ENCODE assay signal across 23 cellular contexts in genomic region chr17:37219876-37220608, GRCh38.
DNase-seq lines count a peak whose midpoint lies in the region; ATAC-seq and TF ChIP-seq lines count a peak whose summit lies in the region.
"Had no signal": no experiment of that assay in that cellular context is flagged by ENCODE, and none has a peak within 500 bp of the region (broad histone marks: within the 10 kb centered on the region; RNA-seq: fewer than 3 reads in every experiment).

No MANE protein-coding gene starts in this region.

- TF ChIP-seq POLR2A in erythroblast (IDR thresholded peaks at IDR 0.05; ENCODE audit: low read length) = no peak

- H3K9me3 Mint-ChIP-seq in nephron progenitor cell = no peaks in the 10 kb centered on the region
- H3K9me3 Mint-ChIP-seq in CD4-positive, alpha-beta memory T cell = no peaks in the 10 kb centered on the region
- H3K9me3 Mint-ChIP-seq: activated naive CD4-positive, alpha-beta T cell treated with anti-CD3 and anti-CD28 coated beads, Interleukin-2, amount 50 U/mL, for 72 hours; activated T-cell treated with anti-CD3 and anti-CD28 coated beads, Interleukin-2, amount 50 U/mL, for 4 hours; IgD-negative memory B cell; naive B cell had no signal

- H3K4me3 Mint-ChIP-seq in T-helper 17 cell = no peak overlapping the region
- no peak overlapping the region for H3K4me3 Mint-ChIP-seq in nephron progenitor cell
- no peak overlapping the region for H3K4me3 Mint-ChIP-seq in CD4-positive, alpha-beta memory T cell
- H3K4me3 Mint-ChIP-seq: activated T-cell treated with anti-CD3 and anti-CD28 coated beads, Interleukin-2, amount 50 U/mL, for 4 hours; IgD-negative memory B cell; naive B cell had no signal

- peaks cover 6% of the 10 kb centered on the region for H3K4me1 Mint-ChIP-seq in T-helper 17 cell
- peaks cover 13% of the 10 kb centered on the region for H3K4me1 Mint-ChIP-seq in nephron progenitor cell
- no peaks in the 10 kb centered on the region for H3K4me1 Mint-ChIP-seq in CD4-positive, alpha-beta memory T cell
- H3K4me1 Mint-ChIP-seq: IgD-negative memory B cell, naive B cell had no signal

- H3K27ac Mint-ChIP-seq in T-helper 17 cell = peak overlapping the region; percentile 71
- peak overlapping the region; percentile 18 for H3K27ac Mint-ChIP-seq in nephron progenitor cell
- peak overlapping the region in 2 of 7 donors; percentile 53 to 60 for H3K27ac Mint-ChIP-seq in CD4-positive, alpha-beta memory T cell
- H3K27ac Mint-ChIP-seq: activated naive CD4-positive, alpha-beta T cell treated with anti-CD3 and anti-CD28 coated beads, Interleukin-2, amount 50 U/mL, for 72 hours; IgD-negative memory B cell had no signal

- TF ChIP-seq CTCF in fibroblast of the aortic adventitia (IDR thresholded peaks at IDR 0.05; ENCODE audit: insufficient read depth, low read length) (no peak), nephron progenitor cell (IDR thresholded peaks at IDR 0.05) (no peak)

- no peak overlapping the region for H3K27ac ChIP-seq in CD4-positive, alpha-beta memory T cell (ENCODE audit: low read depth, low read length)
- H3K27ac ChIP-seq in Karpas-422 (ENCODE audit: low read length) = no peak overlapping the region
- H3K27ac ChIP-seq: C4-2B, epithelial cell of prostate had no signal

- CTCF ChIA-PET in CD4-positive, alpha-beta memory T cell (lab: Charles Lee; ENCODE audit: partially characterized antibody) = no interaction called here

- H2AFZ ChIP-seq in Karpas-422 (ENCODE audit: low read length) = no peak overlapping the region

- H3K36me3 ChIP-seq in CD4-positive, alpha-beta memory T cell (ENCODE audit: insufficient read depth, low read length) = peaks cover 5% of the 10 kb centered on the region
- H3K36me3 ChIP-seq in Karpas-422 (ENCODE audit: insufficient read depth, low read length) = peaks cover 26% of the 10 kb centered on the region

- H3K9me2 ChIP-seq in Karpas-422 (replicated peaks; ENCODE audit: insufficient read depth, low read length) = no peaks in the 10 kb centered on the region

- peaks cover 2% of the 10 kb centered on the region for H3K79me2 ChIP-seq in Karpas-422 (ENCODE audit: low read length)

- H3K9ac ChIP-seq in Karpas-422 (ENCODE audit: low read length) = no peak overlapping the region

- POLR2A ChIA-PET in CD4-positive, alpha-beta memory T cell (lab: Charles Lee; ENCODE audit: partially characterized antibody) = no interaction called here

- H3K4me1 ChIP-seq in CD4-positive, alpha-beta memory T cell (ENCODE audit: insufficient read depth, low read length) = no peaks in the 10 kb centered on the region
- peaks cover 20% of the 10 kb centered on the region for H3K4me1 ChIP-seq in Karpas-422 (ENCODE audit: low read length)
- H3K4me1 ChIP-seq: gastrocnemius medialis had no signal

- no peak overlapping the region for H3K4me2 ChIP-seq in Karpas-422 (ENCODE audit: low read depth, low read length, poor library complexity, severe bottlenecking)

- no peak overlapping the region for H3K4me3 ChIP-seq in fibroblast of the aortic adventitia (ENCODE audit: low read depth, low read length)
- no peak overlapping the region for H3K4me3 ChIP-seq in CD4-positive, alpha-beta memory T cell (ENCODE audit: low read length in 2 of 2)
- H3K4me3 ChIP-seq in Karpas-422 (ENCODE audit: low read length) = no peak overlapping the region
- H3K4me3 ChIP-seq: gastrocnemius medialis had no signal

- ATAC-seq in T-helper 17 cell (no peak), Right ventricle myocardium superior (ENCODE audit: poor library complexity) (no peak)
- ATAC-seq: activated naive CD4-positive, alpha-beta T cell treated with anti-CD3 and anti-CD28 coated beads, Interleukin-2, amount 50 U/mL, for 72 hours; activated T-cell treated with anti-CD3 and anti-CD28 coated beads, Interleukin-2, amount 50 U/mL, for 4 hours; HCT116; Panc1 had no signal

- H3K27me3 Mint-ChIP-seq in T-helper 17 cell (no peaks in the 10 kb centered on the region), nephron progenitor cell (ENCODE audit: low read depth, poor library complexity) (no peaks in the 10 kb centered on the region)
- H3K27me3 Mint-ChIP-seq in CD4-positive, alpha-beta memory T cell = no peaks in the 10 kb centered on the region
- H3K27me3 Mint-ChIP-seq: IgD-negative memory B cell, naive B cell had no signal

- intact Hi-C loops in CD4-positive, alpha-beta memory T cell (cut with micrococcal nuclease) = loop anchor here (1.0 kb wide), 1 partner anchor 591 kb away; no protein-coding TSS in a partner anchor
- intact Hi-C loops in Right ventricle myocardium superior (cut with DNase I) = no loop called here

- DNase-seq in GM03348 (ENCODE audit: low spot score) (peak; percentile 19), T-helper 17 cell (no peak), fibroblast of the aortic adventitia (ENCODE audit: low read depth) (peak; percentile 25), nephron progenitor cell (no peak), Right ventricle myocardium superior (no peak), erythroblast (lab: John Stamatoyannopoulos, UW) (no peak), Karpas-422 (no peak)
- DNase-seq in CD4-positive, alpha-beta memory T cell = no peak
- DNase-seq: ACHN; cortex of kidney; gastrocnemius medialis; GDM1; naive B cell; NCI-H187 treated with DMSO at 0.1 percent for 48 hours; NCI-H345; stimulated activated CD4-positive, alpha-beta T cell treated with anti-CD3 and anti-CD28 coated beads, Interleukin-2, amount 100 ng/mL, for 48 hours had no signal

- no peaks in the 10 kb centered on the region for H3K27me3 ChIP-seq in CD4-positive, alpha-beta memory T cell (ENCODE audit: insufficient read depth, low read length)
- H3K27me3 ChIP-seq in Karpas-422 (ENCODE audit: low read length) = no peaks in the 10 kb centered on the region
- H3K27me3 ChIP-seq: gastrocnemius medialis had no signal

- H3K36me3 Mint-ChIP-seq in T-helper 17 cell (ENCODE audit: low read depth) (peaks cover 4% of the 10 kb centered on the region), nephron progenitor cell (ENCODE audit: low read depth) (peaks cover 31% of the 10 kb centered on the region)
- peaks cover 17 to 25% of the 10 kb centered on the region in 2 donors for H3K36me3 Mint-ChIP-seq in CD4-positive, alpha-beta memory T cell
- H3K36me3 Mint-ChIP-seq: activated naive CD4-positive, alpha-beta T cell treated with anti-CD3 and anti-CD28 coated beads, Interleukin-2, amount 50 U/mL, for 72 hours had no signal

- no peaks in the 10 kb centered on the region for H4K20me1 ChIP-seq in Karpas-422 (ENCODE audit: insufficient read depth, low read depth, low read length)

- H3K9me3 ChIP-seq in T-helper 17 cell (ENCODE audit: control insufficient read depth, low read length, poor library complexity, severe bottlenecking) (no peaks in the 10 kb centered on the region), Karpas-422 (ENCODE audit: low read length) (no peaks in the 10 kb centered on the region)
- H3K9me3 ChIP-seq in CD4-positive, alpha-beta memory T cell (ENCODE audit: control insufficient read depth in 1 of 2, low read length in 2 of 2) = no peaks in the 10 kb centered on the region
- H3K9me3 ChIP-seq: gastrocnemius medialis had no signal

Comparison
In these comparisons a context has a peak if more than half of its experiments do, and no peak if none do; other contexts are left out.
1. DNase-seq: peak in GM03348 (single experiment) and fibroblast of the aortic adventitia (single experiment); none in T-helper 17 cell (0 of 3), nephron progenitor cell (single experiment), CD4-positive, alpha-beta memory T cell (0 of 5), Right ventricle myocardium superior (single experiment), erythroblast (0 of 2) and Karpas-422 (single experiment).